Comparison of ENCODE assay signal across 1 cellular context in the genomic region with DNA sequence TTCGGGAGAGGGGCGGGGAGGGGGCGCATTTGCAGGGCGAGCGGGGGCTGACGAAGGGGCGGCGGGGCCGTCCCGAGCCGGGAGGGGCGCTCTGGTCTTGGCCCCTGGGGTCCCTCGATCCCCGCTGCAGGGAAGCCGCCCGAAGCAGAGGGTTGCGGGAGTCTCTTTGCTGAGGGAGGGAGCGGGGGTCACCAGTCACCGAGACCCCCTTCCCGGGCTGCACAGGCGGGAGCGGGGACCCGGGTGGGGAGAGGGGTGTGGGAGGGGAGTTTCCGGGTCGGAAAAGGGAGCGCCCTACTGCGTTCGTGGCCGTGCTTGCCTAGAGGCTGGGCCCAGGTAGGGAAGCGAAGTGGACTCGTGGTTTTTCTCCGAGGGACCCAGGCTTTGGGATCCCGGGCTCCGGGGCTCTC.
TF ChIP-seq lines count a peak whose summit lies in the region.

No MANE protein-coding gene starts in this region.

TF ChIP-seq in IMR-90, 13 proteins besides CTCF, POLR2A, EP300 and RAD21 (continued from another document):
- TF ChIP-seq CHD1 (IDR thresholded peaks at IDR 0.05; ENCODE audit: low read depth, low read length) (no peak), MXI1 (IDR thresholded peaks at IDR 0.05; ENCODE audit: borderline replicate concordance, low read depth, low read length) (no peak), FOS (IDR thresholded peaks at IDR 0.05; ENCODE audit: low read depth, low read length) (no peak), NFE2L2 (IDR thresholded peaks at IDR 0.05; ENCODE audit: low read depth, low read length) (no peak), MAFK (IDR thresholded peaks at IDR 0.05; ENCODE audit: low read depth, low read length) (no peak), RCOR1 (IDR thresholded peaks at IDR 0.05; ENCODE audit: insufficient replicate concordance, low read length) (no peak)
- TF ChIP-seq, protein P1, sequence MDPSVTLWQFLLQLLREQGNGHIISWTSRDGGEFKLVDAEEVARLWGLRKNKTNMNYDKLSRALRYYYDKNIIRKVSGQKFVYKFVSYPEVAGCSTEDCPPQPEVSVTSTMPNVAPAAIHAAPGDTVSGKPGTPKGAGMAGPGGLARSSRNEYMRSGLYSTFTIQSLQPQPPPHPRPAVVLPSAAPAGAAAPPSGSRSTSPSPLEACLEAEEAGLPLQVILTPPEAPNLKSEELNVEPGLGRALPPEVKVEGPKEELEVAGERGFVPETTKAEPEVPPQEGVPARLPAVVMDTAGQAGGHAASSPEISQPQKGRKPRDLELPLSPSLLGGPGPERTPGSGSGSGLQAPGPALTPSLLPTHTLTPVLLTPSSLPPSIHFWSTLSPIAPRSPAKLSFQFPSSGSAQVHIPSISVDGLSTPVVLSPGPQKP (IDR thresholded peaks at IDR 0.05; ENCODE audit: borderline replicate concordance, low read depth, low read length): no peak
